1 cellular context compared by ENCODE assay signal in genomic region chr17:34580685-34581445, GRCh38.
TF ChIP-seq lines count a peak whose summit lies in the region.

No MANE protein-coding gene starts in this region.

TF ChIP-seq in HepG2, 621 proteins besides CTCF, POLR2A, EP300 and RAD21 (continued from another document):
- TF ChIP-seq MYPOP (CRISPR knock-in tag; IDR thresholded peaks at IDR 0.05) (no peak), ZFP37 (CRISPR knock-in tag; IDR thresholded peaks at IDR 0.05; ENCODE audit: borderline replicate concordance) (no peak), ELK4 (CRISPR knock-in tag; IDR thresholded peaks at IDR 0.05; ENCODE audit: borderline replicate concordance) (no peak)
